7 cellular contexts compared by ENCODE assay signal in genomic region chr15:75349851-75350588, GRCh38. TPM values are rescaled to one million over a fixed set of nuclear protein-coding genes. Genes with fewer than 3 reads are reported as not detected.
A peak's percentile ranks its signal among the peaks of the same experiment; 100 is the strongest.
DNase-seq lines count a peak whose midpoint lies in the region; ATAC-seq, FAIRE-seq and TF ChIP-seq lines count a peak whose summit lies in the region.

No MANE protein-coding gene starts in this region.

- 21% methylated on average over 9 of the region's 9 CpGs for WGBS in GM12878 (ENCODE audit: insufficient coverage, insufficient replicate concordance, low lambda C conversion rate, missing lambda C conversion rate)

- peak; percentile 77 for FAIRE-seq in GM12878 (lab: Jason Lieb, UNC)

- H3K27me3 ChIP-seq in H7 (ENCODE audit: control insufficient read depth, insufficient read depth, low read length) = peaks cover 24% of the 10 kb centered on the region
- H3K27me3 ChIP-seq in GM12878 (replicated peaks in 1 of 2; ENCODE audit: control insufficient read depth in 2 of 2, insufficient read depth in 2 of 2, low read length in 1 of 2) = peaks cover 4 to 11% of the 10 kb centered on the region in 2 experiments
- H3K27me3 ChIP-seq in HAP-1 (ENCODE audit: low read depth) = no peaks in the 10 kb centered on the region

- CTCF ChIA-PET in GM12878 (lab: Yijun Ruan, JAX) = no interaction called here

- H3K9ac ChIP-seq in GM12878 (ENCODE audit: control insufficient read depth, insufficient read depth, low read length) = no peak overlapping the region

- intact Hi-C loops in GM12878 (cut with micrococcal nuclease; ENCODE audit: unreplicated experiment) = no loop called here

- H3K4me3 ChIP-seq in H7 (ENCODE audit: insufficient read depth, low read depth, low read length) (no peak overlapping the region), GM12878 (no peak overlapping the region), HAP-1 (no peak overlapping the region)

- RAD21 ChIA-PET in GM12878 (lab: Charles Lee; ENCODE audit: unreplicated experiment) = no interaction called here

- SMC1A ChIA-PET in GM12878 (lab: Charles Lee; ENCODE audit: uncharacterized antibody, unreplicated experiment) = no interaction called here

- H2AFZ ChIP-seq in GM12878 (ENCODE audit: control insufficient read depth, low read depth, low read length) = no peak overlapping the region

- H3K4me1 ChIP-seq in GM12878 (ENCODE audit: control insufficient read depth, insufficient read depth, low read length) (peaks cover 23% of the 10 kb centered on the region), HAP-1 (peaks cover 11% of the 10 kb centered on the region)

- no peak for TF ChIP-seq EP300 in GM12878 (IDR thresholded peaks at IDR 0.05; ENCODE audit: borderline replicate concordance in 1 of 2, control insufficient read depth in 1 of 2, low read depth in 2 of 2, low read length in 2 of 2)

- in situ Hi-C loops in GM12878 (cut with MboI) (no loop called here), HAP-1 (cut with MboI; ENCODE audit: low sequenced_read_pairs) (no loop called here)

- H3K9me3 ChIP-seq in GM12878 (replicated peaks; ENCODE audit: control insufficient read depth, insufficient read depth, low read length) = peaks cover 15% of the 10 kb centered on the region; the same call in 2 of the 3 replicates
- H3K9me3 ChIP-seq in HAP-1 = no peaks in the 10 kb centered on the region

- POLR2A ChIA-PET in GM12878 (lab: Charles Lee) = interaction anchor here (0.9 kb wide), 1 partner anchor 18 kb away, joined by 3 read pairs; the partner anchor contains the start of gene MAN2C1

- no peak for TF ChIP-seq CTCF in GM12878 (IDR thresholded peaks at IDR 0.05 in 2 of 3, conservative IDR thresholded peaks at IDR 0.05 in 1 of 3; ENCODE audit: control insufficient read depth in 2 of 3, extremely low read depth in 1 of 3, insufficient read depth in 1 of 3, low read depth in 3 of 3, low read length in 3 of 3)

- peak overlapping the region; percentile 27 for H3K4me2 ChIP-seq in GM12878 (ENCODE audit: control insufficient read depth, insufficient read depth)

- no peak for TF ChIP-seq RAD21 in GM12878 (IDR thresholded peaks at IDR 0.05; ENCODE audit: insufficient read depth, low read depth, low read length)

- H3K79me2 ChIP-seq in GM12878 (ENCODE audit: control insufficient read depth, insufficient read depth, low read length) = no peaks in the 10 kb centered on the region

- no peaks in the 10 kb centered on the region for H3K36me3 ChIP-seq in H7 (replicated peaks; ENCODE audit: control insufficient read depth, insufficient read depth, low read length)
- H3K36me3 ChIP-seq in GM12878 (ENCODE audit: control insufficient read depth in 2 of 2, insufficient read depth in 2 of 2, low read length in 1 of 2) = no peaks in the 10 kb centered on the region
- peaks cover 35% of the 10 kb centered on the region for H3K36me3 ChIP-seq in HAP-1 (replicated peaks)

- no TSS peak for BruUV-seq in GM12878 (replicated peaks; lab: Mats Ljungman, UMichigan)

- peak; percentile 81 for ATAC-seq in GM12878
- no peak for ATAC-seq in HG02970 (IDR thresholded peaks at IDR 0.05; ENCODE audit: low FRiP score, unreplicated experiment)

- TF ChIP-seq POLR2A in GM12878 (IDR thresholded peaks at IDR 0.05; ENCODE audit: low read depth, low read length) = peak; percentile 52

- peak overlapping the region; percentile 20; the same call in 1 of the 2 replicates for H3K27ac ChIP-seq in GM12878 (ENCODE audit: control insufficient read depth, insufficient read depth)

- H4K20me1 ChIP-seq in GM12878 (ENCODE audit: control insufficient read depth, insufficient read depth) = no peaks in the 10 kb centered on the region

- DNase-seq in H7 (peak; percentile 33), T-helper 2 cell (peak in 3 of 5 experiments; percentile 57 to 98 (median 95)), GM12878 (ENCODE audit: low read depth, low spot score) (peak; percentile 73), HAP-1 (ENCODE audit: low spot score in 2 of 2) (no peak), DMS153 (lab: John Stamatoyannopoulos, UW) (no peak)
- peak; percentile 68 to 70 for DNase-seq in stimulated activated CD8-positive, alpha-beta memory T cell treated with anti-CD3 and anti-CD28 coated beads, Interleukin-15, amount 100 ng/mL, for 48 hours (ENCODE audit: low read depth in 2 of 2)

TF ChIP-seq in GM12878, 131 proteins besides CTCF, POLR2A, EP300 and RAD21 (continues in another document):
- no peak for TF ChIP-seq POLR2AphosphoS5 (IDR thresholded peaks at IDR 0.05; ENCODE audit: low read length)
- TF ChIP-seq, protein P1, sequence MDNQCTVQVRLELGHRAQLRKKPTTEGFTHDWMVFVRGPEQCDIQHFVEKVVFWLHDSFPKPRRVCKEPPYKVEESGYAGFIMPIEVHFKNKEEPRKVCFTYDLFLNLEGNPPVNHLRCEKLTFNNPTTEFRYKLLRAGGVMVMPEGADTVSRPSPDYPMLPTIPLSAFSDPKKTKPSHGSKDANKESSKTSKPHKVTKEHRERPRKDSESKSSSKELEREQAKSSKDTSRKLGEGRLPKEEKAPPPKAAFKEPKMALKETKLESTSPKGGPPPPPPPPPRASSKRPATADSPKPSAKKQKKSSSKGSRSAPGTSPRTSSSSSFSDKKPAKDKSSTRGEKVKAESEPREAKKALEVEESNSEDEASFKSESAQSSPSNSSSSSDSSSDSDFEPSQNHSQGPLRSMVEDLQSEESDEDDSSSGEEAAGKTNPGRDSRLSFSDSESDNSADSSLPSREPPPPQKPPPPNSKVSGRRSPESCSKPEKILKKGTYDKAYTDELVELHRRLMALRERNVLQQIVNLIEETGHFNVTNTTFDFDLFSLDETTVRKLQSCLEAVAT (IDR thresholded peaks at IDR 0.05) = peak; percentile 64; the same call in 1 of the 2 replicates
- no peak for TF ChIP-seq MEF2B (IDR thresholded peaks at IDR 0.05; ENCODE audit: partially characterized antibody, poor library complexity, severe bottlenecking)

RNA-seq across cellular contexts. Expression of gene NEIL1, which starts 3.2 kb away (rescaled TPM):
- 14.7 and 23.8 TPM in 2 replicates for total RNA-seq in H7 (2014; rRNA removed; shearing (Covaris generic))
- 3.4 and 5.6 TPM in 2 replicates for total RNA-seq in GM12878 (2013; cell fraction: nucleolus; rRNA removed)
- total RNA-seq in GM12878 (2014; rRNA removed) (0.71 and 0.73 TPM in 2 replicates), GM12878 (2014; rRNA removed; fragmentation: Illumina TruSeq; extraction: Trizol) (0.58 and 0.92 TPM in 2 replicates), GM12878 (2021) (0.96 and 1.5 TPM in 2 replicates)
- polyA plus RNA-seq in GM12878 (2011; ENCODE audit: low read depth) = 10.3 TPM
- polyA plus RNA-seq in GM12878 (2011; rRNA removed) (0.04 and 0.23 TPM in 2 replicates), GM12878 (2014; fragmentation: Illumina TruSeq; extraction: Trizol) (0.37 and 1.3 TPM in 2 replicates), GM12878 (2014; fragmentation: Nextera tagmentation; extraction: Ambion mirVana) (under 1 TPM; 0.10 to 0.37 TPM), GM12878 (2014; rRNA removed) (1.8 and 2.5 TPM in 2 replicates), GM12878 (2016; fragmentation: Nextera tagmentation; extraction: Ambion mirVana) (1 to 10 TPM; 1.2 to 2.3 TPM)
- polyA plus RNA-seq in GM12878 (2011; cell fraction: cytosol; rRNA removed) = 0.16 and 0.17 TPM in 2 replicates
- 1.0 and 2.4 TPM in 2 replicates for polyA plus RNA-seq in GM12878 (2011; cell fraction: nucleus; rRNA removed)
- 9.5 and 12.7 TPM in 2 replicates for polyA plus RNA-seq in GM12878 (2012)
- polyA minus RNA-seq in GM12878 (2011; rRNA and poly(A)+ RNA removed) = 0.36 TPM in 1 of 2 replicates, not detected in the other
- not detected in 2 replicates for polyA minus RNA-seq in GM12878 (2011; cell fraction: cytosol; rRNA and poly(A)+ RNA removed)
- 0.85 TPM in 1 of 2 replicates, not detected in the other for polyA minus RNA-seq in GM12878 (2011; cell fraction: nucleus; rRNA and poly(A)+ RNA removed)

RNA-seq across cellular contexts. Expression of gene COMMD4, which starts 14.2 kb away (rescaled TPM):
- 125 and 169 TPM in 2 replicates for total RNA-seq in H7 (2014; rRNA removed; shearing (Covaris generic))
- 17.9 and 18.5 TPM in 2 replicates for total RNA-seq in GM12878 (2013; cell fraction: nucleolus; rRNA removed)
- total RNA-seq in GM12878 (2014; rRNA removed) = 110 and 113 TPM in 2 replicates
- 46.1 and 48.4 TPM in 2 replicates for total RNA-seq in GM12878 (2014; rRNA removed; fragmentation: Illumina TruSeq; extraction: Trizol)
- 86.3 and 98.9 TPM in 2 replicates for total RNA-seq in GM12878 (2021)
- polyA plus RNA-seq in GM12878 (2011; ENCODE audit: low read depth) = 30.1 TPM
- 32.0 and 53.2 TPM in 2 replicates for polyA plus RNA-seq in GM12878 (2011; rRNA removed)
- 129 and 166 TPM in 2 replicates for polyA plus RNA-seq in GM12878 (2011; cell fraction: cytosol; rRNA removed)
- 127 and 161 TPM in 2 replicates for polyA plus RNA-seq in GM12878 (2011; cell fraction: nucleus; rRNA removed)
- 64.3 and 67.6 TPM in 2 replicates for polyA plus RNA-seq in GM12878 (2012)
- 18.5 and 34.3 TPM in 2 replicates for polyA plus RNA-seq in GM12878 (2014; fragmentation: Illumina TruSeq; extraction: Trizol)
- 10 to 100 TPM; 14.5 to 38.4 TPM for polyA plus RNA-seq in GM12878 (2014; fragmentation: Nextera tagmentation; extraction: Ambion mirVana)
- 97.4 and 111 TPM in 2 replicates for polyA plus RNA-seq in GM12878 (2014; rRNA removed)
- polyA plus RNA-seq in GM12878 (2016; fragmentation: Nextera tagmentation; extraction: Ambion mirVana) = 100 to 1,000 TPM; 115 to 118 TPM
- polyA minus RNA-seq in GM12878 (2011; rRNA and poly(A)+ RNA removed) = 19.5 and 56.0 TPM in 2 replicates
- polyA minus RNA-seq in GM12878 (2011; cell fraction: cytosol; rRNA and poly(A)+ RNA removed) = 14.7 and 26.7 TPM in 2 replicates
- 11.8 and 14.3 TPM in 2 replicates for polyA minus RNA-seq in GM12878 (2011; cell fraction: nucleus; rRNA and poly(A)+ RNA removed)

RNA-seq across cellular contexts. Expression of gene MAN2C1, which starts 18.4 kb away (rescaled TPM):
- 79.8 and 118 TPM in 2 replicates for total RNA-seq in H7 (2014; rRNA removed; shearing (Covaris generic))
- 567 and 636 TPM in 2 replicates for total RNA-seq in GM12878 (2013; cell fraction: nucleolus; rRNA removed)
- 54.8 and 65.0 TPM in 2 replicates for total RNA-seq in GM12878 (2014; rRNA removed)
- 26.9 and 29.2 TPM in 2 replicates for total RNA-seq in GM12878 (2014; rRNA removed; fragmentation: Illumina TruSeq; extraction: Trizol)
- 102 and 111 TPM in 2 replicates for total RNA-seq in GM12878 (2021)
- polyA plus RNA-seq in GM12878 (2011; ENCODE audit: low read depth) = 56.1 TPM
- polyA plus RNA-seq in GM12878 (2011; rRNA removed) = 20.9 and 32.5 TPM in 2 replicates
- 36.8 and 47.4 TPM in 2 replicates for polyA plus RNA-seq in GM12878 (2011; cell fraction: cytosol; rRNA removed)
- polyA plus RNA-seq in GM12878 (2011; cell fraction: nucleus; rRNA removed) = 649 and 670 TPM in 2 replicates
- 114 and 120 TPM in 2 replicates for polyA plus RNA-seq in GM12878 (2012)
- 17.6 and 32.0 TPM in 2 replicates for polyA plus RNA-seq in GM12878 (2014; fragmentation: Illumina TruSeq; extraction: Trizol)
- polyA plus RNA-seq in GM12878 (2014; fragmentation: Nextera tagmentation; extraction: Ambion mirVana) = 1 to 10 TPM; 1.4 to 4.6 TPM
- polyA plus RNA-seq in GM12878 (2014; rRNA removed) = 107 and 110 TPM in 2 replicates
- 10 to 100 TPM; 51.9 to 66.2 TPM for polyA plus RNA-seq in GM12878 (2016; fragmentation: Nextera tagmentation; extraction: Ambion mirVana)
- polyA minus RNA-seq in GM12878 (2011; rRNA and poly(A)+ RNA removed) = 35.4 and 73.6 TPM in 2 replicates
- 23.2 and 32.6 TPM in 2 replicates for polyA minus RNA-seq in GM12878 (2011; cell fraction: cytosol; rRNA and poly(A)+ RNA removed)
- 120 and 170 TPM in 2 replicates for polyA minus RNA-seq in GM12878 (2011; cell fraction: nucleus; rRNA and poly(A)+ RNA removed)

Comparison
In these comparisons a context has a peak if more than half of its experiments do, and no peak if none do; other contexts are left out.
1. DNase-seq: peak in H7 (single experiment), T-helper 2 cell (3 of 5), GM12878 (single experiment) and stimulated activated CD8-positive, alpha-beta memory T cell treated with anti-CD3 and anti-CD28 coated beads, Interleukin-15, amount 100 ng/mL, for 48 hours (2 of 2); none in HAP-1 (0 of 2) and DMS153 (single experiment).